8 cellular contexts compared by ENCODE assay signal in the genomic region with DNA sequence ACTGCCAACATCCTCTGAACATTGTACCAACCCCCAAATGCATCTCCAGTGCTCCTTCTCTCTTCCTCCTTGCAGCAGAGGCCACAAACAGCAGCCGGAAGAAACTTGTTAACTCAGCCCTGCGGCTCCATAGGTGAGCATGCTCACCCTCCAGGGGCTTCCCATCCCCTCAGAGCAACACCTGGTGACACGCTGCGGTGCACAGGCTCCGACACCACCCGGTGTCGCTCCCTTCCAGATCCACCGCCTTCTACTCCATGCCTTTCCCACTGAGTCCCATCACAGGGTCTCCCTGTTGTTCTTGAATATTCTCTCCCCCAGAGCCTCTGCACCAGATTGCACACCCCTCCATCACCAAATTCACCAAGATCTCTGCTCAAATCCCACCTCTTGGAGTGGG.
"Had no signal": no experiment of that assay in that cellular context is flagged by ENCODE, and none has a peak within 500 bp of the region (broad histone marks: within the 10 kb centered on the region; RNA-seq: fewer than 3 reads in every experiment).

No MANE protein-coding gene starts in this region.

- H2AFZ ChIP-seq: GM23248 had no signal

- DNase-seq: GM23248, GOT3, H7, HFFc6 had no signal

- H3K4me1 ChIP-seq: HAP-1 had no signal

- H3K36me3 ChIP-seq: HAP-1 had no signal

- H3K4me3 Mint-ChIP-seq: HFFc6 had no signal

- H3K36me3 Mint-ChIP-seq: IgD-negative memory B cell had no signal

- H3K9me3 Mint-ChIP-seq: HFFc6 had no signal

- H3K27ac Mint-ChIP-seq: HFFc6, IgD-negative memory B cell had no signal

- ATAC-seq: HCT116 had no signal

- H3K27ac ChIP-seq: GM23248, HL-60 had no signal

- H3K9ac ChIP-seq: GM23248 had no signal

- H3K4me3 ChIP-seq: GM23248, HAP-1 had no signal

- H3K9me3 ChIP-seq: HAP-1 had no signal

- H3K4me1 Mint-ChIP-seq: IgD-negative memory B cell had no signal
